22 cellular contexts compared by ENCODE assay signal in the genomic region with DNA sequence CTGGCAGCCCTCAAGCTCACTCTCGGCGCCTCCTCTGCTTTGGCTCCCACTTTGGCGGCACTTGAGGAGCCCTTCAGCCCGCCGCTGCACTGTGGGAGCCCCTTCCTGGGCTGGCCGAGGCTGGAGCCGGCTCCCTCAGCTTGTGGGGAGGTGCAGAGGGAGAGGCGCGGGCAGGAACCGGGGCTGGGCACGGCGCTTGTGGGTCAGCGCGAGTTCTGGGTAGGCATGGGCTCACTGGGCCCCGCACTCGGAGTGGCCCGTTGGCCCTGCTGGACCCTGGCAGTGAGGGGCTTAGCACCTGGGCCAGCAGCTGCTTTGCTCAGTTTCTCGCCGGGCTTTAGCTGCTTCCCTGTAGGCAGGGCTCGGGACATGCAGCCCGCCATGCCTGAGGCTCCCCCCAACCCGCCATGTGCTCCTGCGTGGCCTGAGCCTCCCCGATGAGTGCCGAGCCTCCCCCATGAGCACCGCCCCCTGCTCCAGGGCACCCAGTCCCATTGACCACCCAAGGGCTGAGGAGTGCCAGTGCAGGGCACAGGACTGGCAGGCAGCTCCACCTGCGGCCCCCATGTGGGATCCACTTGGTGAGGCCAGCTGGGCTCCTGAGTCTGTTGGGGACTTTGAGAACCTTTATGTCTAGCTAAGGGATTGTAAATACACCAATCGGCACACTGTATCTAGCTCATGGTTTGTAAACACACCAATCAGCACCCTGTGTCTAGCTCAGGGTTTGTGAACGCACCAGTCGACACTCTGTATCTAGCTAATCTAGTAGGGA.
"Had no signal": no experiment of that assay in that cellular context is flagged by ENCODE, and none has a peak within 500 bp of the region (broad histone marks: within the 10 kb centered on the region; RNA-seq: fewer than 3 reads in every experiment).

No MANE protein-coding gene starts in this region.

- ATAC-seq: stimulated activated effector memory CD8-positive, alpha-beta T cell treated with anti-CD3 and anti-CD28 coated beads, Interleukin-12 subunit alpha, Interleukin-12 subunit beta, amount 100 ng/mL, for 72 hours; stimulated activated memory B cell treated with anti-CD40 and anti-IgM and Interleukin-4, amounts not matched to agents 10 μg/mL and 1 μg/mL and 100 μg/mL, for 72 hours; stimulated activated naive B cell treated with anti-CD40 and anti-IgM and Interleukin-4, amounts not matched to agents 10 μg/mL and 1 μg/mL and 100 μg/mL, for 72 hours; stimulated activated naive CD8-positive, alpha-beta T cell treated with anti-CD3 and anti-CD28 coated beads, Interleukin-15, amount 100 ng/mL, for 72 hours; stimulated activated naive CD8-positive, alpha-beta T cell treated with anti-CD3 and anti-CD28 coated beads, Interleukin-15, Interleukin-2, amounts not matched to agents 100 U/mL and 50 U/mL, for 24 hours; upper lobe of right lung had no signal

- H3K36me3 Mint-ChIP-seq: stimulated activated effector memory CD8-positive, alpha-beta T cell treated with anti-CD3 and anti-CD28 coated beads, Interleukin-12 subunit alpha, Interleukin-12 subunit beta, amount 100 ng/mL, for 72 hours; stimulated activated memory B cell treated with anti-CD40 and anti-IgM and Interleukin-4, amounts not matched to agents 10 μg/mL and 1 μg/mL and 100 μg/mL, for 72 hours; stimulated activated naive B cell treated with anti-CD40 and anti-IgM and Interleukin-4, amounts not matched to agents 10 μg/mL and 1 μg/mL and 100 μg/mL, for 72 hours; type B pancreatic cell had no signal

- H3K4me1 Mint-ChIP-seq: stimulated activated effector memory CD8-positive, alpha-beta T cell treated with anti-CD3 and anti-CD28 coated beads, Interleukin-12 subunit alpha, Interleukin-12 subunit beta, amount 100 ng/mL, for 72 hours; stimulated activated memory B cell treated with anti-CD40 and anti-IgM and Interleukin-4, amounts not matched to agents 10 μg/mL and 1 μg/mL and 100 μg/mL, for 72 hours; stimulated activated naive B cell treated with anti-CD40 and anti-IgM and Interleukin-4, amounts not matched to agents 10 μg/mL and 1 μg/mL and 100 μg/mL, for 72 hours; stimulated activated naive CD8-positive, alpha-beta T cell treated with anti-CD3 and anti-CD28 coated beads, Interleukin-15, amount 100 ng/mL, for 72 hours had no signal

- H3K9me3 Mint-ChIP-seq: stimulated activated effector memory CD8-positive, alpha-beta T cell treated with anti-CD3 and anti-CD28 coated beads, Interleukin-12 subunit alpha, Interleukin-12 subunit beta, amount 100 ng/mL, for 72 hours; stimulated activated memory B cell treated with anti-CD40 and anti-IgM and Interleukin-4, amounts not matched to agents 10 μg/mL and 1 μg/mL and 100 μg/mL, for 72 hours; stimulated activated naive B cell treated with anti-CD40 and anti-IgM and Interleukin-4, amounts not matched to agents 10 μg/mL and 1 μg/mL and 100 μg/mL, for 72 hours; stimulated activated naive CD8-positive, alpha-beta T cell treated with anti-CD3 and anti-CD28 coated beads, Interleukin-15, amount 100 ng/mL, for 72 hours; stimulated activated naive CD8-positive, alpha-beta T cell treated with anti-CD3 and anti-CD28 coated beads, Interleukin-15, Interleukin-2, amounts not matched to agents 100 ng/mL and 50 ng/mL, for 24 hours; type B pancreatic cell had no signal

- H3K4me3 Mint-ChIP-seq: stimulated activated effector memory CD8-positive, alpha-beta T cell treated with anti-CD3 and anti-CD28 coated beads, Interleukin-12 subunit alpha, Interleukin-12 subunit beta, amount 100 ng/mL, for 72 hours; stimulated activated memory B cell treated with anti-CD40 and anti-IgM and Interleukin-4, amounts not matched to agents 10 μg/mL and 1 μg/mL and 100 μg/mL, for 72 hours; stimulated activated naive B cell treated with anti-CD40 and anti-IgM and Interleukin-4, amounts not matched to agents 10 μg/mL and 1 μg/mL and 100 μg/mL, for 72 hours; stimulated activated naive CD8-positive, alpha-beta T cell treated with anti-CD3 and anti-CD28 coated beads, Interleukin-15, amount 100 ng/mL, for 72 hours; stimulated activated naive CD8-positive, alpha-beta T cell treated with anti-CD3 and anti-CD28 coated beads, Interleukin-15, Interleukin-2, amounts not matched to agents 100 ng/mL and 50 ng/mL, for 24 hours; type B pancreatic cell had no signal

- DNase-seq: stimulated activated CD4-positive, alpha-beta T cell treated with anti-CD3 and anti-CD28 coated beads, Interleukin-2, amount 100 ng/mL, for 48 hours; stimulated activated CD4-positive, alpha-beta T cell treated with anti-CD3 and anti-CD28 coated beads, Interleukin-4, amount 100 ng/mL, for 1 hour; stimulated activated CD4-positive, alpha-beta T cell treated with anti-CD3 and anti-CD28 coated beads, Interleukin-4, amount 100 ng/mL, for 24 hours; stimulated activated CD4-positive, alpha-beta T cell treated with anti-CD3 and anti-CD28 coated beads, Interleukin-4, amount 100 ng/mL, for 4 hours; stimulated activated CD8-positive, alpha-beta memory T cell treated with anti-CD3 and anti-CD28 coated beads, Interleukin-4, amount 100 ng/mL, for 48 hours; stimulated activated naive B cell treated with anti-CD40 and anti-IgM and Interleukin-4, amounts not matched to agents 10 μg/mL and 1 μg/mL and 100 μg/mL, for 72 hours; stimulated activated naive CD4-positive, alpha-beta T cell; stimulated activated naive CD4-positive, alpha-beta T cell treated with Interleukin-2 at 50 U/mL for 16 hours; stimulated activated naive CD8-positive, alpha-beta T cell treated with anti-CD3 and anti-CD28 coated beads, Interleukin-15, amount 100 ng/mL, for 72 hours; stimulated activated naive CD8-positive, alpha-beta T cell treated with anti-CD3 and anti-CD28 coated beads, Interleukin-15, Interleukin-2, amounts not matched to agents 100 U/mL and 50 U/mL, for 24 hours; stomach; substantia nigra; testis; thyroid gland; transverse colon; trophoblast cell; upper lobe of right lung; uterus had no signal

- H3K27ac Mint-ChIP-seq: stimulated activated effector memory CD8-positive, alpha-beta T cell treated with anti-CD3 and anti-CD28 coated beads, Interleukin-12 subunit alpha, Interleukin-12 subunit beta, amount 100 ng/mL, for 72 hours; stimulated activated memory B cell treated with anti-CD40 and anti-IgM and Interleukin-4, amounts not matched to agents 10 μg/mL and 1 μg/mL and 100 μg/mL, for 72 hours; stimulated activated naive B cell treated with anti-CD40 and anti-IgM and Interleukin-4, amounts not matched to agents 10 μg/mL and 1 μg/mL and 100 μg/mL, for 72 hours; stimulated activated naive CD8-positive, alpha-beta T cell treated with anti-CD3 and anti-CD28 coated beads, Interleukin-15, Interleukin-2, amounts not matched to agents 100 ng/mL and 50 ng/mL, for 24 hours; type B pancreatic cell had no signal

- H3K27me3 Mint-ChIP-seq: stimulated activated naive CD8-positive, alpha-beta T cell treated with anti-CD3 and anti-CD28 coated beads, Interleukin-15, amount 100 ng/mL, for 72 hours; stimulated activated naive CD8-positive, alpha-beta T cell treated with anti-CD3 and anti-CD28 coated beads, Interleukin-15, Interleukin-2, amounts not matched to agents 100 ng/mL and 50 ng/mL, for 24 hours; type B pancreatic cell had no signal
